ENCODE assay signal across 1 cellular context in the genomic region with DNA sequence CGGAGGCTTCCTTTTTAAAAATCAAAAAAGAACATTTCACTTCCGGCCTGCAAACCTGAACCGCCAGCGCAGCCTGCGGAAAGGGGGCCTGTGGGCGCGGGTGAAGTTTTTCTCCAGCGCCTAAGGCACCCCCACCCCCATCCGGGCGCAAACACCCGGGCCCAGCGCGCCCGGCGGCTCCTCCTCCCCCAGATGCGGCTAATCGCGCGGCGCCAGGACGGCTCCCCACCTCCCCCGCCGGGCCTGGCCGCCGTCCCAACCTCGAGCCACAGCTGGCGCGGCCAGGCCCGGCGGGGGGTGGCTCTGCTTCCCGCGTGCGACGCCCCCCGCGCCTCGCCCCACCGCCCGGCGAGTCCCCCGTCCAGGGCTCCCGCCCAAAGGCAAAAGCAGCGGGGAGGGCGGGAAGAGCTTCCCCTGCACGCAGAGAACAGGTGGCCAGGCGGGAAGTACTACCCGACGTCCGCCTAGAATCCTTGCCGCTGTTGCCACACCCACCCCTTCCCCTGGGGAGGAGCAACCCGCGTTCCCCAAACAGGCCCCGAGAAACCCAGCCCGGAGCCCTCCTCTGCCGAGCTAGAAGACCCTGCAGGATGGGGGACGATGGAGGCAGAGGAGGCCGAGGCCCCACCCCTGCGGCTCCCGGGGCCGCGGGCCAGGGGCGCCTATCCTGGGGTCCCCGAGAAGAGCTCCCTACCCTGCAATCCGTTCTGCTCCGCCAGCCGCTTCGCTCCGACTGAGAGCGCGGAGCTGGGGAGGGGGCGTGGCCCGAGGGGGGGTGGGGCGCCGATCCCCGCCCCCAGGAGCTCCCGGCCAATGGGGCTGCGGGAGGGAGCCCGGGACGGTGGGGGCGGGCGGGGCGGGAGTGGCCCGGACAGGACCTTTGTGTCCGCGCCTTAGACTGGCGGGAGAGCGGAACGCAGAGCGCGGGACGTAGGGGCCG.
A peak's percentile ranks its signal among the peaks of the same experiment; 100 is the strongest.
TF ChIP-seq lines count a peak whose summit lies in the region.

A gene (minus strand): TSS at position 735 of the 940 bp plus-strand sequence. CDS start 9,678 bp downstream, outside the sequence.

TF ChIP-seq in A549, 52 proteins besides CTCF, POLR2A, EP300 and RAD21 (continued from another document):
- TF ChIP-seq, protein P1, sequence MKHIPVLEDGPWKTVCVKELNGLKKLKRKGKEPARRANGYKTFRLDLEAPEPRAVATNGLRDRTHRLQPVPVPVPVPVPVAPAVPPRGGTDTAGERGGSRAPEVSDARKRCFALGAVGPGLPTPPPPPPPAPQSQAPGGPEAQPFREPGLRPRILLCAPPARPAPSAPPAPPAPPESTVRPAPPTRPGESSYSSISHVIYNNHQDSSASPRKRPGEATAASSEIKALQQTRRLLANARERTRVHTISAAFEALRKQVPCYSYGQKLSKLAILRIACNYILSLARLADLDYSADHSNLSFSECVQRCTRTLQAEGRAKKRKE (CRISPR knock-in tag; IDR thresholded peaks at IDR 0.05; ENCODE audit: low read depth), result peak; percentile 57; the same call in 1 of the 2 replicates
- TF ChIP-seq NR3C1 (IDR thresholded peaks at IDR 0.05), result no peak
- TF ChIP-seq, protein P2, sequence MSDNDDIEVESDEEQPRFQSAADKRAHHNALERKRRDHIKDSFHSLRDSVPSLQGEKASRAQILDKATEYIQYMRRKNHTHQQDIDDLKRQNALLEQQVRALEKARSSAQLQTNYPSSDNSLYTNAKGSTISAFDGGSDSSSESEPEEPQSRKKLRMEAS (IDR thresholded peaks at IDR 0.05), result peak; percentile 89
- TF ChIP-seq, protein P3, sequence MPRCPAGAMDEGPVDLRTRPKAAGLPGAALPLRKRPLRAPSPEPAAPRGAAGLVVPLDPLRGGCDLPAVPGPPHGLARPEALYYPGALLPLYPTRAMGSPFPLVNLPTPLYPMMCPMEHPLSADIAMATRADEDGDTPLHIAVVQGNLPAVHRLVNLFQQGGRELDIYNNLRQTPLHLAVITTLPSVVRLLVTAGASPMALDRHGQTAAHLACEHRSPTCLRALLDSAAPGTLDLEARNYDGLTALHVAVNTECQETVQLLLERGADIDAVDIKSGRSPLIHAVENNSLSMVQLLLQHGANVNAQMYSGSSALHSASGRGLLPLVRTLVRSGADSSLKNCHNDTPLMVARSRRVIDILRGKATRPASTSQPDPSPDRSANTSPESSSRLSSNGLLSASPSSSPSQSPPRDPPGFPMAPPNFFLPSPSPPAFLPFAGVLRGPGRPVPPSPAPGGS (IDR thresholded peaks at IDR 0.05), result peak; percentile 66; the same call in 1 of the 3 replicates
- no peak for TF ChIP-seq CBX2 (IDR thresholded peaks at IDR 0.05; ENCODE audit: borderline replicate concordance, low read depth)
- TF ChIP-seq, protein P4, sequence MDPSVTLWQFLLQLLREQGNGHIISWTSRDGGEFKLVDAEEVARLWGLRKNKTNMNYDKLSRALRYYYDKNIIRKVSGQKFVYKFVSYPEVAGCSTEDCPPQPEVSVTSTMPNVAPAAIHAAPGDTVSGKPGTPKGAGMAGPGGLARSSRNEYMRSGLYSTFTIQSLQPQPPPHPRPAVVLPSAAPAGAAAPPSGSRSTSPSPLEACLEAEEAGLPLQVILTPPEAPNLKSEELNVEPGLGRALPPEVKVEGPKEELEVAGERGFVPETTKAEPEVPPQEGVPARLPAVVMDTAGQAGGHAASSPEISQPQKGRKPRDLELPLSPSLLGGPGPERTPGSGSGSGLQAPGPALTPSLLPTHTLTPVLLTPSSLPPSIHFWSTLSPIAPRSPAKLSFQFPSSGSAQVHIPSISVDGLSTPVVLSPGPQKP (IDR thresholded peaks at IDR 0.05; ENCODE audit: low read depth, low read length), result no peak
